Comparison of ENCODE assay signal across 24 cellular contexts in genomic region chr10:59273453-59273852, GRCh38.
DNase-seq lines count a peak whose midpoint lies in the region; ATAC-seq, FAIRE-seq and TF ChIP-seq lines count a peak whose summit lies in the region.
"Had no signal": no experiment of that assay in that cellular context is flagged by ENCODE, and none has a peak within 500 bp of the region (broad histone marks: within the 10 kb centered on the region; RNA-seq: fewer than 3 reads in every experiment).

No MANE protein-coding gene starts in this region.

- H3K27ac Mint-ChIP-seq in stimulated activated naive B cell treated with anti-CD40 and anti-IgM and Interleukin-4, amounts not matched to agents 10 μg/mL and 1 μg/mL and 100 μg/mL, for 72 hours: no peak overlapping the region
- no peak overlapping the region for H3K27ac Mint-ChIP-seq in activated naive CD4-positive, alpha-beta T cell treated with anti-CD3 and anti-CD28 coated beads, Interleukin-2, amount 50 U/mL, for 72 hours
- H3K27ac Mint-ChIP-seq: CD8-positive, alpha-beta T cell; GM23338; IgD-negative memory B cell had no signal

- in situ Hi-C loops in HepG2 (cut with HindIII; ENCODE audit: extremely low pct_ligation_motif_present, low pct_unique_long_range_greater_than_20kb): no loop called here

- no peaks in the 10 kb centered on the region for H3K4me1 Mint-ChIP-seq in stimulated activated naive B cell treated with anti-CD40 and anti-IgM and Interleukin-4, amounts not matched to agents 10 μg/mL and 1 μg/mL and 100 μg/mL, for 72 hours
- H3K4me1 Mint-ChIP-seq: GM23338 had no signal

- H3K9ac ChIP-seq in HepG2 (ENCODE audit: insufficient read depth, low read depth, low read length) (no peak overlapping the region), neural cell (ENCODE audit: low read length) (no peak overlapping the region)

- TF ChIP-seq RAD21 in HepG2 (CRISPR knock-in tag; IDR thresholded peaks at IDR 0.05) (no peak), neural cell (conservative IDR thresholded peaks at IDR 0.05) (no peak)

- H3F3A ChIP-seq in neural cell (ENCODE audit: insufficient read depth, low read length, poor library complexity, severe bottlenecking): peaks cover 13% of the 10 kb centered on the region

- H3K4me1 ChIP-seq in HepG2 (ENCODE audit: insufficient read depth, low read length) (no peaks in the 10 kb centered on the region), right lobe of liver (no peaks in the 10 kb centered on the region)
- H3K4me1 ChIP-seq: SJSA1 had no signal

- no peaks in the 10 kb centered on the region for H3K36me3 ChIP-seq in HepG2 (replicated peaks in 1 of 2; ENCODE audit: control insufficient read depth in 1 of 2, insufficient read depth in 2 of 2, low read length in 2 of 2)
- H3K36me3 ChIP-seq in right lobe of liver: no peaks in the 10 kb centered on the region
- H3K36me3 ChIP-seq in neural cell (ENCODE audit: insufficient read depth, low read length): peaks cover 16% of the 10 kb centered on the region
- H3K36me3 ChIP-seq: SJSA1 had no signal

- no TSS peak for BruUV-seq in HepG2 (replicated peaks; lab: Mats Ljungman, UMichigan)

- TF ChIP-seq CTCF in HepG2 (CRISPR knock-in tag; IDR thresholded peaks at IDR 0.05): no peak
- no peak for TF ChIP-seq CTCF in right lobe of liver (IDR thresholded peaks at IDR 0.05)
- no peak for TF ChIP-seq CTCF in fibroblast of pulmonary artery (IDR thresholded peaks at IDR 0.05; ENCODE audit: low read length, missing control alignments)
- no peak for TF ChIP-seq CTCF in neural cell (IDR thresholded peaks at IDR 0.05; ENCODE audit: poor library complexity, severe bottlenecking)

- H3K9me3 ChIP-seq in HepG2 (ENCODE audit: low read length) (no peaks in the 10 kb centered on the region), right lobe of liver (no peaks in the 10 kb centered on the region), neural cell (ENCODE audit: low read length) (no peaks in the 10 kb centered on the region)
- H3K9me3 ChIP-seq: SJSA1 had no signal

- no peak for TF ChIP-seq EP300 in HepG2 (IDR thresholded peaks at IDR 0.05; ENCODE audit: low read depth in 2 of 2, low read length in 2 of 2)
- TF ChIP-seq EP300 in HepG2 (CRISPR knock-in tag; IDR thresholded peaks at IDR 0.05; ENCODE audit: borderline replicate concordance): no peak
- TF ChIP-seq EP300 in neural cell (conservative IDR thresholded peaks at IDR 0.05; ENCODE audit: poor library complexity, severe bottlenecking): no peak

- no peak overlapping the region for H2AFZ ChIP-seq in HepG2 (ENCODE audit: low read length)
- H2AFZ ChIP-seq in neural cell (ENCODE audit: low read depth, low read length): no peak overlapping the region
- H2AFZ ChIP-seq: GM23338 had no signal

- no peak overlapping the region for H3K4me3 Mint-ChIP-seq in stimulated activated naive B cell treated with anti-CD40 and anti-IgM and Interleukin-4, amounts not matched to agents 10 μg/mL and 1 μg/mL and 100 μg/mL, for 72 hours
- H3K4me3 Mint-ChIP-seq: CD8-positive, alpha-beta T cell; GM23338; IgD-negative memory B cell had no signal

- H3K27me3 Mint-ChIP-seq in stimulated activated naive B cell treated with anti-CD40 and anti-IgM and Interleukin-4, amounts not matched to agents 10 μg/mL and 1 μg/mL and 100 μg/mL, for 72 hours: no peaks in the 10 kb centered on the region

- no peak for FAIRE-seq in HepG2 (lab: Jason Lieb, UNC)
- FAIRE-seq: GM12891, HTR-8/SVneo had no signal

- TF ChIP-seq POLR2A in HepG2 (IDR thresholded peaks at IDR 0.05; ENCODE audit: insufficient read depth in 1 of 2, low read depth in 2 of 2, low read length in 2 of 2) (no peak), right lobe of liver (IDR thresholded peaks at IDR 0.05) (no peak)

- intact Hi-C loops in HepG2 (cut with micrococcal nuclease; ENCODE audit: unreplicated experiment) (no loop called here), right lobe of liver (cut with DNase I) (no loop called here)

- CTCF ChIA-PET in HepG2 (lab: Yijun Ruan, JAX; ENCODE audit: low intra/inter-chr PET ratio, low total read pairs): no interaction called here

- H3K4me2 ChIP-seq in HepG2 (ENCODE audit: low read depth, low read length) (no peak overlapping the region), neural cell (ENCODE audit: low read length) (no peak overlapping the region)
- H3K4me2 ChIP-seq: GM23338 had no signal

- H3K9me3 Mint-ChIP-seq in stimulated activated naive B cell treated with anti-CD40 and anti-IgM and Interleukin-4, amounts not matched to agents 10 μg/mL and 1 μg/mL and 100 μg/mL, for 72 hours: peaks cover 0 to 3% of the 10 kb centered on the region in 2 donors
- no peaks in the 10 kb centered on the region for H3K9me3 Mint-ChIP-seq in activated naive CD4-positive, alpha-beta T cell treated with anti-CD3 and anti-CD28 coated beads, Interleukin-2, amount 50 U/mL, for 72 hours
- H3K9me3 Mint-ChIP-seq: GM23338 had no signal

- DNase-seq in HepG2 (ENCODE audit: low spot score) (no peak), right lobe of liver (no peak), fibroblast of pulmonary artery (ENCODE audit: low read depth) (peak; percentile 10), NCI-H1417 (lab: John Stamatoyannopoulos, UW) (no peak)
- DNase-seq in stimulated activated naive B cell treated with anti-CD40 and anti-IgM and Interleukin-4, amounts not matched to agents 10 μg/mL and 1 μg/mL and 100 μg/mL, for 72 hours: no peak
- DNase-seq in activated T-cell treated with anti-CD3 and anti-CD28 coated beads, Interleukin-2, amount 50 U/mL, for 48 hours: no peak
- no peak for DNase-seq in activated naive CD4-positive, alpha-beta T cell treated with anti-CD3 and anti-CD28 coated beads, Interleukin-2, amount 50 U/mL, for 72 hours (ENCODE audit: low spot score in 2 of 2)
- DNase-seq: 8988T; AML-193; C1 segment of cervical spinal cord; CD8-positive, alpha-beta T cell; DND-41; HCEC 1CT; MV-4-11; NCI-H187; NCI-H446 treated with DMSO at 0.1 percent for 48 hours; NCI-H526 treated with DMSO at 0.1 percent for 48 hours had no signal

- H3K27ac ChIP-seq in HepG2 (ENCODE audit: extremely low read length, insufficient read depth, low read length) (no peak overlapping the region), right lobe of liver (no peak overlapping the region), neural cell (ENCODE audit: low read length) (peak overlapping the region; percentile 88)
- H3K27ac ChIP-seq: SJSA1 had no signal

- H3K36me3 Mint-ChIP-seq in stimulated activated naive B cell treated with anti-CD40 and anti-IgM and Interleukin-4, amounts not matched to agents 10 μg/mL and 1 μg/mL and 100 μg/mL, for 72 hours: no peaks in the 10 kb centered on the region
- no peaks in the 10 kb centered on the region for H3K36me3 Mint-ChIP-seq in activated naive CD4-positive, alpha-beta T cell treated with anti-CD3 and anti-CD28 coated beads, Interleukin-2, amount 50 U/mL, for 72 hours
- H3K36me3 Mint-ChIP-seq: CD8-positive, alpha-beta T cell; IgD-negative memory B cell had no signal

- 100% methylated on average over 1 of the region's 1 CpG for WGBS in HepG2 (ENCODE audit: low lambda C conversion rate)
- WGBS in right lobe of liver (ENCODE audit: insufficient coverage, low coverage, low lambda C conversion rate, missing lambda C conversion rate): 88% methylated on average over 1 of the region's 1 CpG

- no peaks in the 10 kb centered on the region for H3K9me2 ChIP-seq in neural cell (ENCODE audit: insufficient read depth, low read length)

- no peak overlapping the region for H3K4me3 ChIP-seq in HepG2 (replicated peaks in 1 of 3; ENCODE audit: insufficient read depth in 1 of 3, low read depth in 2 of 3, low read length in 3 of 3)
- no peak overlapping the region for H3K4me3 ChIP-seq in right lobe of liver
- H3K4me3 ChIP-seq in fibroblast of pulmonary artery (replicated peaks; ENCODE audit: low read depth, low read length): no peak overlapping the region
- H3K4me3 ChIP-seq in neural cell (ENCODE audit: low read length): no peak overlapping the region
- H3K4me3 ChIP-seq: GM23338, SJSA1 had no signal

- ATAC-seq in HepG2 (no peak), right lobe of liver (no peak)
- ATAC-seq in stimulated activated naive B cell treated with anti-CD40 and anti-IgM and Interleukin-4, amounts not matched to agents 10 μg/mL and 1 μg/mL and 100 μg/mL, for 72 hours (replicated peaks): no peak
- no peak for ATAC-seq in activated naive CD4-positive, alpha-beta T cell treated with anti-CD3 and anti-CD28 coated beads, Interleukin-2, amount 50 U/mL, for 72 hours
- ATAC-seq: CD8-positive, alpha-beta T cell; GM23338; Right ventricle myocardium inferior had no signal

- H3K79me2 ChIP-seq in HepG2 (ENCODE audit: insufficient read depth, low read length) (no peaks in the 10 kb centered on the region), neural cell (replicated peaks; ENCODE audit: insufficient read depth, low read length) (peaks cover 9% of the 10 kb centered on the region)

- H3K27me3 ChIP-seq in HepG2 (ENCODE audit: control insufficient read depth in 1 of 2, insufficient read depth in 2 of 2, low read length in 2 of 2) (no peaks in the 10 kb centered on the region), right lobe of liver (no peaks in the 10 kb centered on the region), neural cell (ENCODE audit: insufficient read depth, low read depth, low read length) (no peaks in the 10 kb centered on the region)
- H3K27me3 ChIP-seq: SJSA1 had no signal

- POLR2A ChIA-PET in HepG2 (lab: Yijun Ruan, JAX): no interaction called here

- no peaks in the 10 kb centered on the region for H4K20me1 ChIP-seq in HepG2 (ENCODE audit: insufficient read depth, low read length)
- no peaks in the 10 kb centered on the region for H4K20me1 ChIP-seq in neural cell (ENCODE audit: insufficient read depth)

TF ChIP-seq in HepG2, 621 proteins besides CTCF, POLR2A, EP300 and RAD21 (continues in another document):
- TF ChIP-seq CEBPG (CRISPR knock-in tag; IDR thresholded peaks at IDR 0.05): peak; percentile 28; the same call in 1 of the 2 replicates
- no peak for TF ChIP-seq THAP8 (CRISPR knock-in tag; IDR thresholded peaks at IDR 0.05; ENCODE audit: borderline replicate concordance)
- no peak for TF ChIP-seq KDM2A (CRISPR knock-in tag; IDR thresholded peaks at IDR 0.05; ENCODE audit: borderline replicate concordance, low read depth)

TF ChIP-seq in neural cell, 6 proteins besides CTCF, POLR2A, EP300 and RAD21 (continues in another document):
- TF ChIP-seq EZH2 (IDR thresholded peaks at IDR 0.05; ENCODE audit: borderline replicate concordance, insufficient read depth, low read length, poor library complexity, severe bottlenecking) (no peak), MXI1 (conservative IDR thresholded peaks at IDR 0.05; ENCODE audit: poor library complexity, severe bottlenecking) (no peak)
